9 cellular contexts compared by ENCODE assay signal in the genomic region with DNA sequence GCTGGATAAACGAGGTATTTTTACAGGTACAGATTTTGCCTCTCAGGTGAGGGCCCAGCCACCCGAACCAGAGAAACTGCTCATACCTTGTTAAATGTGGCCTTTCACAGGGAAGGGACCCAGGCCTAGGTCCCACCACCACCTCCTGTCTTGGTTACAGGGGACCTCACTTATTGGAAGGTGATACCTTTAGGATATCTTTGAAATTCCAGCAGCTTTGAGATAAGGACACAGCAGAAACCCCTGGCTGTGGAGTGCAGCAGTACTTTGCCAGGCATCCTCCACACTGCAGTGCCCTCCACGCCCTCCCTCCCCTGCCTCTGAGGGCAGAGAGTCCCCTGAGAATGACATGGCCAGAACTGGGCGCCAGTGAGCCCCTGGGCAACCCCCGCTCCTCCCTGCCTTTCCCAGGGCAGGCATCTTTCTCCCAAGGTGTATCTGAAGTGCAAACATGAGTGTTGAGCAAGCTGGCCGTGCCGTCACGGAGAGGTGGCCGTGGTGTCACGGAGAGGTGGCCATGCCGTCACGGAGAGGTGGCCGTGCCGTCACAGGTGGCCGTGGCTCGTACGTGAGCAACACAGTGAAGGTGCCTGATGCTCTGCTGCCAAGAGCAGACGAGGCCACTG.
DNase-seq lines count a peak whose midpoint lies in the region; ATAC-seq, FAIRE-seq and TF ChIP-seq lines count a peak whose summit lies in the region.
"Had no signal": no experiment of that assay in that cellular context is flagged by ENCODE, and none has a peak within 500 bp of the region (broad histone marks: within the 10 kb centered on the region; RNA-seq: fewer than 3 reads in every experiment).

No MANE protein-coding gene starts in this region.

- TF ChIP-seq RAD21 in A549 (conservative IDR thresholded peaks at IDR 0.05 in 1 of 2, IDR thresholded peaks at IDR 0.05 in 1 of 2), result no peak

- TF ChIP-seq CTCF in A549 (IDR thresholded peaks at IDR 0.05) (no peak), Panc1 (IDR thresholded peaks at IDR 0.05) (no peak), fibroblast of lung (conservative IDR thresholded peaks at IDR 0.05 in 1 of 2, IDR thresholded peaks at IDR 0.05 in 1 of 2; ENCODE audit: low read depth in 1 of 2, low read length in 2 of 2) (no peak)

- ATAC-seq in A549 (peak in 1 of 2 experiments; percentile 4; a peak in 2 of 6 replicates), GM21390 (IDR thresholded peaks at IDR 0.05; ENCODE audit: unreplicated experiment) (peak; percentile 13), Panc1 (peak; percentile 9)

- no peaks in the 10 kb centered on the region for H3K79me2 ChIP-seq in fibroblast of lung (ENCODE audit: control insufficient read depth, insufficient read depth, low read length)

- POLR2A ChIA-PET in A549 (lab: Yijun Ruan, JAX), result interaction anchor here (1.2 kb wide), 1 partner anchor 402 kb away, joined by 6 read pairs; no protein-coding TSS in a partner anchor
- POLR2A ChIA-PET in Panc1 (lab: Charles Lee), result no interaction called here

- peaks cover 46% of the 10 kb centered on the region for H3K4me1 ChIP-seq in A549
- peaks cover 16% of the 10 kb centered on the region for H3K4me1 ChIP-seq in Panc1 (ENCODE audit: control insufficient read depth, insufficient read depth, low read length)
- peaks cover 30% of the 10 kb centered on the region for H3K4me1 ChIP-seq in fibroblast of lung (ENCODE audit: control insufficient read depth, extremely low read depth, insufficient read depth, low read length)

- BruUV-seq in Panc1 (replicated peaks; lab: Mats Ljungman, UMichigan), result no TSS peak

- CTCF ChIA-PET in A549 (lab: Yijun Ruan, JAX), result interaction anchor here (1.0 to 1.9 kb wide), 11 partner anchors 9 to 114 kb away, joined by 3 to 8 read pairs (median 4); no protein-coding TSS in a partner anchor
- CTCF ChIA-PET in Panc1 (lab: Charles Lee), result interaction anchor here (0.6 kb wide), 1 partner anchor 34 kb away, joined by 6 read pairs; no protein-coding TSS in a partner anchor

- H4K20me1 ChIP-seq in fibroblast of lung (ENCODE audit: control insufficient read depth, extremely low read depth, insufficient read depth, low read length), result no peaks in the 10 kb centered on the region

- WGBS in A549 (ENCODE audit: missing lambda C conversion rate), result 83% methylated on average over 18 of the region's 18 CpGs

- FAIRE-seq in A549 (lab: Jason Lieb, UNC), result no peak
- no peak for FAIRE-seq in GM12892 (lab: Jason Lieb, UNC)

- peak overlapping the region; percentile 69 for H3K9ac ChIP-seq in fibroblast of lung (ENCODE audit: insufficient read depth, low read length)

- H3K36me3 ChIP-seq in Panc1 (ENCODE audit: control insufficient read depth, insufficient read depth, low read length), result no peaks in the 10 kb centered on the region
- peaks cover 2% of the 10 kb centered on the region for H3K36me3 ChIP-seq in fibroblast of lung (ENCODE audit: control insufficient read depth, insufficient read depth, low read length)

- intact Hi-C loops in Panc1 (cut with micrococcal nuclease; ENCODE audit: unreplicated experiment), result no loop called here

- H3K27me3 ChIP-seq in Panc1 (ENCODE audit: control insufficient read depth, insufficient read depth, low read length), result no peaks in the 10 kb centered on the region
- H3K27me3 ChIP-seq in fibroblast of lung (ENCODE audit: control insufficient read depth, insufficient read depth, low read length), result no peaks in the 10 kb centered on the region

- H3K27ac ChIP-seq in A549, result peak overlapping the region; percentile 77 to 86
- peak overlapping the region; percentile 88 for H3K27ac ChIP-seq in Panc1 (ENCODE audit: low read length)
- H3K27ac ChIP-seq in fibroblast of lung (ENCODE audit: insufficient read depth, low read length), result peak overlapping the region; percentile 99

- DNase-seq in A549 (ENCODE audit: low read depth in 1 of 2, low spot score in 1 of 2) (no peak), Panc1 (ENCODE audit: low read depth, low spot score) (no peak), fibroblast of lung (ENCODE audit: low read depth in 2 of 2) (no peak), epidermal melanocyte (ENCODE audit: insufficient read length, low spot score) (no peak), COR-L47 (lab: John Stamatoyannopoulos, UW) (no peak), GM12892 (ENCODE audit: insufficient read length) (no peak), NCI-H1417 treated with DMSO at 0.1 percent for 48 hours (lab: John Stamatoyannopoulos, UW) (no peak)
- DNase-seq: NCI-H774 had no signal

- H3K4me3 ChIP-seq in A549, result no peak overlapping the region
- no peak overlapping the region for H3K4me3 ChIP-seq in Panc1 (ENCODE audit: low read depth in 2 of 2, low read length in 2 of 2)
- H3K4me3 ChIP-seq in fibroblast of lung (replicated peaks in 1 of 4; ENCODE audit: control extremely low read depth in 1 of 4, insufficient read depth in 1 of 4, low read depth in 3 of 4, low read length in 4 of 4), result no peak overlapping the region

- no peak for TF ChIP-seq EP300 in A549 (IDR thresholded peaks at IDR 0.05)

- in situ Hi-C loops in Panc1 (cut with HindIII; ENCODE audit: low pct_unique_long_range_greater_than_20kb, low sequenced_read_pairs), result no loop called here

- H3K9me3 ChIP-seq in A549 (no peaks in the 10 kb centered on the region), Panc1 (ENCODE audit: control insufficient read depth, insufficient read depth, low read depth, low read length) (no peaks in the 10 kb centered on the region), fibroblast of lung (ENCODE audit: control insufficient read depth, insufficient read depth, low read depth, low read length) (no peaks in the 10 kb centered on the region)

- H2AFZ ChIP-seq in fibroblast of lung (ENCODE audit: low read length), result no peak overlapping the region

- H3K4me2 ChIP-seq in A549 (peak overlapping the region; percentile 74), fibroblast of lung (ENCODE audit: extremely low read depth, insufficient read depth, low read length) (peak overlapping the region; percentile 65)

- TF ChIP-seq POLR2A in A549 (IDR thresholded peaks at IDR 0.05; ENCODE audit: low read length) (no peak), GM12892 (IDR thresholded peaks at IDR 0.05; ENCODE audit: low read depth, low read length) (no peak)

TF ChIP-seq in A549, 52 proteins besides CTCF, POLR2A, EP300 and RAD21:
- TF ChIP-seq TFCP2L1 (CRISPR knock-in tag; IDR thresholded peaks at IDR 0.05) (no peak), RARB (CRISPR knock-in tag; IDR thresholded peaks at IDR 0.05) (no peak), ZNF302 (CRISPR knock-in tag; IDR thresholded peaks at IDR 0.05) (no peak), SMC3 (IDR thresholded peaks at IDR 0.05) (no peak)
- TF ChIP-seq, protein P1, sequence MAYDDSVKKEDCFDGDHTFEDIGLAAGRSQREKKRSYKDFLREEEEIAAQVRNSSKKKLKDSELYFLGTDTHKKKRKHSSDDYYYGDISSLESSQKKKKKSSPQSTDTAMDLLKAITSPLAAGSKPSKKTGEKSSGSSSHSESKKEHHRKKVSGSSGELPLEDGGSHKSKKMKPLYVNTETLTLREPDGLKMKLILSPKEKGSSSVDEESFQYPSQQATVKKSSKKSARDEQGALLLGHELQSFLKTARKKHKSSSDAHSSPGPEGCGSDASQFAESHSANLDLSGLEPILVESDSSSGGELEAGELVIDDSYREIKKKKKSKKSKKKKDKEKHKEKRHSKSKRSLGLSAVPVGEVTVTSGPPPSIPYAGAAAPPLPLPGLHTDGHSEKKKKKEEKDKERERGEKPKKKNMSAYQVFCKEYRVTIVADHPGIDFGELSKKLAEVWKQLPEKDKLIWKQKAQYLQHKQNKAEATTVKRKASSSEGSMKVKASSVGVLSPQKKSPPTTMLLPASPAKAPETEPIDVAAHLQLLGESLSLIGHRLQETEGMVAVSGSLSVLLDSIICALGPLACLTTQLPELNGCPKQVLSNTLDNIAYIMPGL (CRISPR knock-in tag; IDR thresholded peaks at IDR 0.05; ENCODE audit: borderline replicate concordance), result no peak
